ENCODE assay signal across 28 cellular contexts in genomic region chr10:86244296-86244695, GRCh38.
DNase-seq lines count a peak whose midpoint lies in the region; ATAC-seq, FAIRE-seq and TF ChIP-seq lines count a peak whose summit lies in the region.
"Had no signal": no experiment of that assay in that cellular context is flagged by ENCODE, and none has a peak within 500 bp of the region (broad histone marks: within the 10 kb centered on the region; RNA-seq: fewer than 3 reads in every experiment).

No MANE protein-coding gene starts in this region.

- no peak overlapping the region for H3K9ac ChIP-seq in H1 (replicated peaks in 1 of 4; ENCODE audit: extremely low read depth in 1 of 4, low read depth in 3 of 4, low read length in 3 of 4)

- H3K27me3 ChIP-seq in HAP-1 (ENCODE audit: low read depth) (no peaks in the 10 kb centered on the region), H1 (replicated peaks in 1 of 4; ENCODE audit: control insufficient read depth in 3 of 4, extremely low read depth in 1 of 4, insufficient read depth in 3 of 4, low read length in 3 of 4) (no peaks in the 10 kb centered on the region)
- H3K27me3 ChIP-seq: hepatocyte had no signal

- H3K23me2 ChIP-seq in H1 (ENCODE audit: low read depth, low read length): peaks cover 4% of the 10 kb centered on the region; the same call in 1 of the 2 replicates

- H3K4me3 ChIP-seq in HAP-1 (no peak overlapping the region), H1 (ENCODE audit: extremely low read depth in 1 of 4, insufficient read depth in 2 of 4, low read depth in 3 of 4, low read length in 4 of 4) (no peak overlapping the region)
- H3K4me3 ChIP-seq: hepatocyte, PC-9, prostate gland had no signal

- H2BK20ac ChIP-seq in H1 (ENCODE audit: low read length): no peak overlapping the region

- no peaks in the 10 kb centered on the region for H3K36me3 ChIP-seq in HAP-1 (replicated peaks)
- no peaks in the 10 kb centered on the region for H3K36me3 ChIP-seq in H1 (ENCODE audit: control insufficient read depth in 2 of 4, insufficient read depth in 4 of 4, low read length in 3 of 4)
- H3K36me3 ChIP-seq: prostate gland had no signal

- H3K4me2 ChIP-seq in H1 (ENCODE audit: insufficient read depth in 1 of 2, low read depth in 2 of 2, low read length in 2 of 2): no peak overlapping the region
- H3K4me2 ChIP-seq: hepatocyte, PC-9 had no signal

- FAIRE-seq in H1 (lab: Jason Lieb, UNC): no peak
- FAIRE-seq: endometrium, frontal cortex, GM12891 had no signal

- H2BK12ac ChIP-seq in H1 (ENCODE audit: low read depth, low read length): no peak overlapping the region

- no peak for TF ChIP-seq POLR2A in H1 (IDR thresholded peaks at IDR 0.05; ENCODE audit: control extremely low read depth in 1 of 2, low read depth in 2 of 2, low read length in 2 of 2)

- no peak for TF ChIP-seq EP300 in H1 (IDR thresholded peaks at IDR 0.05; ENCODE audit: borderline replicate concordance in 1 of 2, low read depth in 2 of 2, low read length in 2 of 2)

- H3K36me3 Mint-ChIP-seq in activated naive CD4-positive, alpha-beta T cell treated with anti-CD3 and anti-CD28 coated beads, Interleukin-2, amount 50 U/mL, for 72 hours: no peaks in the 10 kb centered on the region
- H3K36me3 Mint-ChIP-seq: activated CD4-positive, alpha-beta memory T cell treated with anti-CD3 and anti-CD28 coated beads for 36 hours; activated naive CD4-positive, alpha-beta T cell treated with anti-CD3 and anti-CD28 coated beads, Interleukin-2, amount 50 U/mL, for 24 hours; CD4-positive, CD25-positive, alpha-beta regulatory T cell; stimulated activated naive B cell treated with anti-CD40 and anti-IgM and Interleukin-4, amounts not matched to agents 10 μg/mL and 1 μg/mL and 100 μg/mL, for 72 hours had no signal

- no peak overlapping the region for H2BK5ac ChIP-seq in H1 (ENCODE audit: low read depth, low read length)

- DNase-seq in HAP-1 (ENCODE audit: low spot score in 2 of 2) (peak; percentile 29 to 59), NCI-H526 treated with DMSO at 0.1 percent for 48 hours (lab: John Stamatoyannopoulos, UW) (peak; percentile 27), H1 (ENCODE audit: low read depth in 1 of 2, low spot score in 2 of 2) (no peak), retina (peak; percentile 60), left colon (no peak)
- DNase-seq in activated naive CD4-positive, alpha-beta T cell treated with anti-CD3 and anti-CD28 coated beads, Interleukin-2, amount 50 U/mL, for 72 hours (ENCODE audit: low spot score in 2 of 2): no peak
- DNase-seq: activated B cell treated with CpG ODN at 0.5 μM for 24 hours; activated CD4-positive, alpha-beta memory T cell treated with anti-CD3 and anti-CD28 coated beads for 36 hours; CD4-positive, CD25-positive, alpha-beta regulatory T cell; central memory CD4-positive, alpha-beta T cell; IMR-90; mesendoderm; NCI-H1092; NCI-H2029 treated with DMSO at 0.1 percent for 48 hours; PC-9; Right ventricle myocardium superior; stimulated activated CD4-positive, alpha-beta T cell treated with anti-CD3 and anti-CD28 coated beads, Interleukin-15, amount 100 ng/mL, for 24 hours; stimulated activated naive B cell treated with anti-CD40 and anti-IgM and Interleukin-4, amounts not matched to agents 10 μg/mL and 1 μg/mL and 100 μg/mL, for 72 hours; SW 1271 had no signal

- no peak for TF ChIP-seq CTCF in H1 (IDR thresholded peaks at IDR 0.05; ENCODE audit: control extremely low read depth in 1 of 3, insufficient read depth in 1 of 3, low read depth in 1 of 3, low read length in 3 of 3)

- in situ Hi-C loops in HAP-1 (cut with MboI; ENCODE audit: low sequenced_read_pairs): no loop called here

- 80% methylated on average over 14 of the region's 14 CpGs; no CpG with 5 or more reads in 1 of the 2 experiments for WGBS in H1 (ENCODE audit: extremely low coverage in 1 of 2, insufficient coverage in 1 of 2, insufficient read length in 1 of 2, insufficient replicate concordance in 2 of 2, low coverage in 1 of 2, low lambda C conversion rate in 2 of 2, missing lambda C conversion rate in 1 of 2), 2 experiments

- no peak overlapping the region for H3K56ac ChIP-seq in H1 (replicated peaks; ENCODE audit: insufficient read length, low read depth, low read length)

- intact Hi-C loops in left colon (cut with DNase I, micrococcal nuclease): no loop called here

- CTCF ChIA-PET in H1 (lab: Charles Lee; ENCODE audit: partially characterized antibody): interaction anchor here (1.1 to 1.5 kb wide), 2 partner anchors 18 to 105 kb away, joined by 3 to 4 read pairs; no protein-coding TSS in a partner anchor

- TF ChIP-seq RAD21 in H1 (IDR thresholded peaks at IDR 0.05 in 1 of 2, conservative IDR thresholded peaks at IDR 0.05 in 1 of 2; ENCODE audit: low read depth in 2 of 2, low read length in 2 of 2): no peak

- H3K9me3 ChIP-seq in HAP-1 (no peaks in the 10 kb centered on the region), H1 (ENCODE audit: insufficient read depth in 2 of 2, low read depth in 1 of 2, low read length in 1 of 2) (no peaks in the 10 kb centered on the region; a peak in 2 of 4 replicates)
- H3K9me3 ChIP-seq: prostate gland had no signal

- peaks cover 0 to 4% of the 10 kb centered on the region in 2 experiments for H4K20me1 ChIP-seq in H1 (replicated peaks in 1 of 2; ENCODE audit: control insufficient read depth in 1 of 2, insufficient read depth in 2 of 2, low read length in 2 of 2)

- no peak overlapping the region for H2AK5ac ChIP-seq in H1 (ENCODE audit: low read depth, low read length)

- peak overlapping the region; percentile 11 for H4K8ac ChIP-seq in H1 (ENCODE audit: extremely low read depth, insufficient read depth, low read length)

- peaks cover 10% of the 10 kb centered on the region for H3K4me1 ChIP-seq in HAP-1
- 0 out of 7 replicates have a peak, but pooled peaks cover 0 to 5% (median 0%) of the 10 kb centered on the region in 4 experiments for H3K4me1 ChIP-seq in H1 (replicated peaks in 1 of 4; ENCODE audit: control insufficient read depth in 3 of 4, insufficient read depth in 4 of 4, low read length in 3 of 4)
- H3K4me1 ChIP-seq: prostate gland had no signal

- POLR2A ChIA-PET in H1 (lab: Charles Lee; ENCODE audit: partially characterized antibody): interaction anchor here (2.0 kb wide), 1 partner anchor 12 kb away, joined by 4 read pairs; no protein-coding TSS in a partner anchor

- H4K91ac ChIP-seq in H1 (replicated peaks; ENCODE audit: insufficient read length, low read length): no peak overlapping the region

- no peak for ATAC-seq in left colon
- no peak for ATAC-seq in activated naive CD4-positive, alpha-beta T cell treated with anti-CD3 and anti-CD28 coated beads, Interleukin-2, amount 50 U/mL, for 72 hours
- ATAC-seq in HG02759 (IDR thresholded peaks at IDR 0.05; ENCODE audit: unreplicated experiment): no peak
- ATAC-seq: activated T-helper 17 cell treated with anti-CD3 and anti-CD28 coated beads, Interleukin-2, amount 50 U/mL, for 72 hours; left lobe of liver; stimulated activated naive B cell treated with anti-CD40 and anti-IgM and Interleukin-4, amounts not matched to agents 10 μg/mL and 1 μg/mL and 100 μg/mL, for 72 hours had no signal

- no peak overlapping the region for H4K5ac ChIP-seq in H1 (ENCODE audit: insufficient read length, low read depth, low read length)

- H2BK15ac ChIP-seq in H1 (ENCODE audit: low read length): no peak overlapping the region

- H3K4ac ChIP-seq in H1 (replicated peaks; ENCODE audit: insufficient read length, low read depth, low read length): no peak overlapping the region

- H3K14ac ChIP-seq in H1 (ENCODE audit: insufficient read length): no peak overlapping the region

- no peak overlapping the region for H2BK120ac ChIP-seq in H1 (replicated peaks; ENCODE audit: low read depth, low read length)

- H3K79me1 ChIP-seq in H1 (ENCODE audit: low read depth, low read length): no peaks in the 10 kb centered on the region

- H3K27ac ChIP-seq in H1 (ENCODE audit: low read depth, low read length): no peak overlapping the region
- H3K27ac ChIP-seq: hepatocyte, PC-9, prostate gland had no signal

- no peak overlapping the region for H2AFZ ChIP-seq in H1 (ENCODE audit: low read length)
- H2AFZ ChIP-seq: hepatocyte, PC-9 had no signal

- H3K18ac ChIP-seq in H1 (ENCODE audit: extremely low read depth, low read length): no peak overlapping the region

- no peak overlapping the region for H3K23ac ChIP-seq in H1 (ENCODE audit: insufficient read length)

- no peak overlapping the region for H3K27ac Mint-ChIP-seq in activated naive CD4-positive, alpha-beta T cell treated with anti-CD3 and anti-CD28 coated beads, Interleukin-2, amount 50 U/mL, for 72 hours
- H3K27ac Mint-ChIP-seq: activated B cell treated with CpG ODN at 0.5 μM for 24 hours; activated CD4-positive, alpha-beta memory T cell treated with anti-CD3 and anti-CD28 coated beads for 36 hours; activated naive CD4-positive, alpha-beta T cell treated with anti-CD3 and anti-CD28 coated beads, Interleukin-2, amount 50 U/mL, for 24 hours; activated T-helper 17 cell treated with anti-CD3 and anti-CD28 coated beads, Interleukin-2, amount 50 U/mL, for 72 hours; CD4-positive, CD25-positive, alpha-beta regulatory T cell; stimulated activated naive B cell treated with anti-CD40 and anti-IgM and Interleukin-4, amounts not matched to agents 10 μg/mL and 1 μg/mL and 100 μg/mL, for 72 hours had no signal

- H3K9me3 Mint-ChIP-seq in activated naive CD4-positive, alpha-beta T cell treated with anti-CD3 and anti-CD28 coated beads, Interleukin-2, amount 50 U/mL, for 72 hours: peaks cover 0 to under 1% of the 10 kb centered on the region in 2 donors
- H3K9me3 Mint-ChIP-seq: activated B cell treated with CpG ODN at 0.5 μM for 24 hours; activated CD4-positive, alpha-beta memory T cell treated with anti-CD3 and anti-CD28 coated beads for 36 hours; activated naive CD4-positive, alpha-beta T cell treated with anti-CD3 and anti-CD28 coated beads, Interleukin-2, amount 50 U/mL, for 24 hours; activated T-helper 17 cell treated with anti-CD3 and anti-CD28 coated beads, Interleukin-2, amount 50 U/mL, for 72 hours had no signal

- H3K79me2 ChIP-seq in H1 (ENCODE audit: control insufficient read depth in 1 of 2, insufficient read depth in 2 of 2, low read length in 2 of 2): no peaks in the 10 kb centered on the region
- H3K79me2 ChIP-seq: hepatocyte had no signal

TF ChIP-seq in H1, 55 proteins besides CTCF, POLR2A, EP300 and RAD21:
- TF ChIP-seq, protein P1, sequence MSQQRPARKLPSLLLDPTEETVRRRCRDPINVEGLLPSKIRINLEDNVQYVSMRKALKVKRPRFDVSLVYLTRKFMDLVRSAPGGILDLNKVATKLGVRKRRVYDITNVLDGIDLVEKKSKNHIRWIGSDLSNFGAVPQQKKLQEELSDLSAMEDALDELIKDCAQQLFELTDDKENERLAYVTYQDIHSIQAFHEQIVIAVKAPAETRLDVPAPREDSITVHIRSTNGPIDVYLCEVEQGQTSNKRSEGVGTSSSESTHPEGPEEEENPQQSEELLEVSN (IDR thresholded peaks at IDR 0.05): peak; percentile 28; the same call in 1 of the 2 replicates
- TF ChIP-seq SIRT6 (IDR thresholded peaks at IDR 0.05; ENCODE audit: low read length): no peak

Comparison
In these comparisons a context has a peak if more than half of its experiments do, and no peak if none do; other contexts are left out.
1. DNase-seq: peak in HAP-1 (2 of 2), NCI-H526 treated with DMSO at 0.1 percent for 48 hours (single experiment) and retina (single experiment); none in H1 (0 of 2), left colon (0 of 2) and activated naive CD4-positive, alpha-beta T cell treated with anti-CD3 and anti-CD28 coated beads, Interleukin-2, amount 50 U/mL, for 72 hours (0 of 2).